In the genomic region with DNA sequence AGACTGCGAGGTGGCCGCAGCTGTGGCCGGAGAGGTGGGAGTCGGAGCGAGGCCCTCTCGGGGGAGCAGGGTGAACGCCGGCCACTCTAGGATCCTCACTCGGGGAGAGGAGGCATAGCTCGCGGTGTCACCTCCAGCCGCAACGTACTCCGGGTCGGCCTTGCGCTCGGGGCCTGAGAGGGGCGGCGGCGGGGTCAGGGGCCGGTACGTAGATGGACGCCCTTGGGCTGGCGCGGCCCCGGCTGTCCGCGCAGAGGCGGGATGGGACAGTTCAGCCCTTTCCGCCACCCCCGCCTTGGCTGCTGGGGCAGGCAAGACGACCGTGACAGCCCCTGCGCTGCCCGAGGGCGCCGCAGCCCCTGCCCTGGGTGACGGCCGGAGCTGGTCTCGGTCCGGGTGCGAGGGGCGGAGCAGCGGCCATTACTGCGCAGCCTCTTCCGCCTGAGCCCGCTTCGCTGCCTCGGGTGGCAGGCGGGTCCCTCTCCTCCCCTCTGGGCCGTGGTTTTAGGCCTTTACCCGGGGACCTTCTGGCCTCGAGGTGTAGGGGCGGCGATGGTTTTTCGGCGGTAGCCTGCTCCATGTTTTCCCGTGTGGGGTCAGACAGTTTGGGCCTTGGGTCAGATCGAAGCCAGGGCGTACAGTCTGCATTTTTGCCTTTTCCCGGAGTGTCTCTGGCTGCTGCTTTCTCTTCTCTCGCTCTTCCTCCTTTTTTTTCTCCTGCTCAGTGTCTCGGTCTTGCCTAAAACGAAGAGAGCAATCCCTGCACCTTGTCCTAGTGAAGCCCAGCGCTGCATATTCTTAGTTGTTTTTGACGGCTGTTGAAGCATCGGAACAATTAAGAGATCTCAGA, we compare ENCODE assay signal across 8 cellular contexts. TPM values are rescaled to one million over a fixed set of nuclear protein-coding genes. Genes with fewer than 3 reads are reported as not detected.
DNase-seq lines count a peak whose midpoint lies in the region; ATAC-seq and TF ChIP-seq lines count a peak whose summit lies in the region.

No MANE protein-coding gene starts in this region.

- no peaks in the 10 kb centered on the region for H3K9me2 ChIP-seq in PC-9 (ENCODE audit: insufficient read depth)

- no peaks in the 10 kb centered on the region for H3K9me3 ChIP-seq in CD8-positive, alpha-beta memory T cell (ENCODE audit: low read length)
- no peaks in the 10 kb centered on the region for H3K9me3 ChIP-seq in PC-9 (ENCODE audit: insufficient read depth, low read depth)
- no peaks in the 10 kb centered on the region for H3K9me3 ChIP-seq in fibroblast of lung (ENCODE audit: control insufficient read depth, insufficient read depth, low read depth, low read length)
- H3K9me3 ChIP-seq in suprapubic skin, result no peaks in the 10 kb centered on the region

- ATAC-seq in GM19351 (IDR thresholded peaks at IDR 0.05; ENCODE audit: unreplicated experiment), result peak; percentile 73
- peak; percentile 71 for ATAC-seq in HG03460 (IDR thresholded peaks at IDR 0.05; ENCODE audit: unreplicated experiment)

- peak overlapping the region; percentile 91 to 100 (median 99) for H3K4me3 Mint-ChIP-seq in CD8-positive, alpha-beta memory T cell
- H3K4me3 Mint-ChIP-seq in nephron progenitor cell, result peak overlapping the region; percentile 99

- WGBS in suprapubic skin, result 1% methylated on average over 17 of the region's 67 CpGs

- TF ChIP-seq POLR2A in suprapubic skin (IDR thresholded peaks at IDR 0.05), result peak; percentile 68 to 96

- peak overlapping the region; percentile 94 for H3K9ac ChIP-seq in fibroblast of lung (ENCODE audit: insufficient read depth, low read length)

- intact Hi-C loops in PC-9 (cut with micrococcal nuclease; ENCODE audit: unreplicated experiment), result loop anchor here (1.0 to 10.0 kb wide), 2 partner anchors 76 to 1482 kb away; a partner anchor contains a TSS

- TF ChIP-seq EP300 in suprapubic skin (IDR thresholded peaks at IDR 0.05), result no peak

- H3K27ac Mint-ChIP-seq in CD8-positive, alpha-beta memory T cell, result peak overlapping the region; percentile 94 to 99 (median 98)
- peak overlapping the region; percentile 100 for H3K27ac Mint-ChIP-seq in nephron progenitor cell

- DNase-seq in CD8-positive, alpha-beta memory T cell, result peak; percentile 39 to 68 (median 43)
- DNase-seq in PC-9 (peak in 1 of 2 experiments; percentile 49), activated T-helper 1 cell treated with Interleukin-2 at 50 U/mL for 16 hours (ENCODE audit: low read depth) (peak; percentile 36), fibroblast of lung (ENCODE audit: low read depth in 2 of 2) (peak; percentile 48 to 54), nephron progenitor cell (peak; percentile 81), suprapubic skin (ENCODE audit: low spot score in 2 of 2) (peak; percentile 75 to 87)

- no peaks in the 10 kb centered on the region for H3K27me3 Mint-ChIP-seq in CD8-positive, alpha-beta memory T cell
- H3K27me3 Mint-ChIP-seq in nephron progenitor cell (ENCODE audit: low read depth, poor library complexity), result peaks cover 5% of the 10 kb centered on the region

- TF ChIP-seq CTCF in PC-9 (conservative IDR thresholded peaks at IDR 0.05), result no peak
- TF ChIP-seq CTCF in fibroblast of lung (conservative IDR thresholded peaks at IDR 0.05 in 1 of 2, IDR thresholded peaks at IDR 0.05 in 1 of 2; ENCODE audit: low read depth in 1 of 2, low read length in 2 of 2), result no peak
- no peak for TF ChIP-seq CTCF in nephron progenitor cell (IDR thresholded peaks at IDR 0.05)
- TF ChIP-seq CTCF in suprapubic skin (IDR thresholded peaks at IDR 0.05), result no peak

- H3K36me3 Mint-ChIP-seq in CD8-positive, alpha-beta memory T cell, result peaks cover 0 to 6% (median 2%) of the 10 kb centered on the region in 3 donors
- peaks cover 20% of the 10 kb centered on the region for H3K36me3 Mint-ChIP-seq in nephron progenitor cell (ENCODE audit: low read depth)

- peaks cover 42 to 51% (median 49%) of the 10 kb centered on the region in 3 donors for H3K4me1 Mint-ChIP-seq in CD8-positive, alpha-beta memory T cell
- peaks cover 50% of the 10 kb centered on the region for H3K4me1 Mint-ChIP-seq in nephron progenitor cell

- POLR2A ChIA-PET in CD8-positive, alpha-beta memory T cell (lab: Charles Lee), result interaction anchor here (0.6 to 1.3 kb wide), 7 partner anchors 8 to 1280 kb away, joined by 3 to 6 read pairs (median 4); a partner anchor contains a TSS
- POLR2A ChIA-PET in PC-9 (lab: Charles Lee; ENCODE audit: unreplicated experiment), result interaction anchor here (0.6 to 0.7 kb wide), 2 partner anchors 1272 to 1395 kb away, joined by 3 to 5 read pairs; no protein-coding TSS in a partner anchor

- H3K4me1 ChIP-seq in CD8-positive, alpha-beta memory T cell (ENCODE audit: insufficient read depth, low read length), result peaks cover 17% of the 10 kb centered on the region
- peaks cover 30% of the 10 kb centered on the region for H3K4me1 ChIP-seq in PC-9 (replicated peaks; ENCODE audit: insufficient read depth)
- no peaks in the 10 kb centered on the region for H3K4me1 ChIP-seq in fibroblast of lung (ENCODE audit: control insufficient read depth, extremely low read depth, insufficient read depth, low read length)
- H3K4me1 ChIP-seq in suprapubic skin, result peaks cover 28% of the 10 kb centered on the region

- peak overlapping the region; percentile 91 for H3K27ac ChIP-seq in CD8-positive, alpha-beta memory T cell (ENCODE audit: low read depth, low read length)
- peak overlapping the region; percentile 85 for H3K27ac ChIP-seq in PC-9
- H3K27ac ChIP-seq in fibroblast of lung (ENCODE audit: insufficient read depth, low read length), result peak overlapping the region; percentile 92
- peak overlapping the region; percentile 99 for H3K27ac ChIP-seq in suprapubic skin

- H3K4me2 ChIP-seq in PC-9 (peak overlapping the region; percentile 92), fibroblast of lung (ENCODE audit: extremely low read depth, insufficient read depth, low read length) (peak overlapping the region; percentile 95)

- no peaks in the 10 kb centered on the region for H3K27me3 ChIP-seq in CD8-positive, alpha-beta memory T cell (ENCODE audit: insufficient read depth, low read length, poor library complexity, severe bottlenecking)
- H3K27me3 ChIP-seq in PC-9 (ENCODE audit: insufficient read depth, low read depth) (no peaks in the 10 kb centered on the region), fibroblast of lung (ENCODE audit: control insufficient read depth, insufficient read depth, low read length) (no peaks in the 10 kb centered on the region), suprapubic skin (no peaks in the 10 kb centered on the region)

- H3F3A ChIP-seq in PC-9 (ENCODE audit: insufficient read depth, low read depth), result peaks cover 7% of the 10 kb centered on the region; the same call in 1 of the 2 replicates

- CTCF ChIA-PET in CD8-positive, alpha-beta memory T cell (lab: Charles Lee), result interaction anchor here (0.8 to 2.5 kb wide), 19 partner anchors 8 to 1477 kb away, joined by 3 to 9 read pairs (median 7); a partner anchor contains a TSS
- CTCF ChIA-PET in PC-9 (lab: Charles Lee), result interaction anchor here (0.6 to 1.3 kb wide), 8 partner anchors 18 to 1281 kb away, joined by 3 to 10 read pairs (median 6); no protein-coding TSS in a partner anchor

- H2AFZ ChIP-seq in PC-9, result peak overlapping the region; percentile 91
- H2AFZ ChIP-seq in fibroblast of lung (ENCODE audit: low read length), result peak overlapping the region; percentile 82

- H4K20me1 ChIP-seq in PC-9 (ENCODE audit: insufficient read depth) (peaks cover 10% of the 10 kb centered on the region), fibroblast of lung (ENCODE audit: control insufficient read depth, extremely low read depth, insufficient read depth, low read length) (peaks cover 2% of the 10 kb centered on the region)

- peak overlapping the region; percentile 95 for H3K4me3 ChIP-seq in CD8-positive, alpha-beta memory T cell (ENCODE audit: low read length)
- H3K4me3 ChIP-seq in PC-9 (peak overlapping the region; percentile 65), fibroblast of lung (replicated peaks in 1 of 4; ENCODE audit: control extremely low read depth in 1 of 4, insufficient read depth in 1 of 4, low read depth in 3 of 4, low read length in 4 of 4) (peak overlapping the region; percentile 69 to 91 (median 74)), suprapubic skin (peak overlapping the region; percentile 93)

- H3K79me2 ChIP-seq in PC-9 (ENCODE audit: low read depth) (peaks cover 54% of the 10 kb centered on the region), fibroblast of lung (ENCODE audit: control insufficient read depth, insufficient read depth, low read length) (peaks cover 50% of the 10 kb centered on the region)

- no peaks in the 10 kb centered on the region for H3K9me3 Mint-ChIP-seq in CD8-positive, alpha-beta memory T cell
- H3K9me3 Mint-ChIP-seq in nephron progenitor cell, result no peaks in the 10 kb centered on the region

- TSS peak; percentile 53 for BruUV-seq in PC-9 (replicated peaks; lab: Mats Ljungman, UMichigan)

- no peaks in the 10 kb centered on the region for H3K36me3 ChIP-seq in CD8-positive, alpha-beta memory T cell (ENCODE audit: insufficient read depth, low read length)
- H3K36me3 ChIP-seq in PC-9 (ENCODE audit: low read depth) (peaks cover 12% of the 10 kb centered on the region; the same call in 1 of the 2 replicates), fibroblast of lung (ENCODE audit: control insufficient read depth, insufficient read depth, low read length) (no peaks in the 10 kb centered on the region), suprapubic skin (no peaks in the 10 kb centered on the region)

RNA-seq across cellular contexts. Expression of a gene that starts 0.5 kb away (rescaled TPM):
- total RNA-seq in CD8-positive, alpha-beta memory T cell, result 10 to 100 TPM; 22.0 to 24.3 TPM
- polyA plus RNA-seq in CD8-positive, alpha-beta memory T cell, result 15.9 TPM
- total RNA-seq in PC-9 (2021) (26.0 and 28.6 TPM in 2 replicates), fibroblast of lung (59.9 and 61.9 TPM in 2 replicates), suprapubic skin (10 to 100 TPM; 18.6 to 54.6 (median 27.0) TPM)
- 34.6 and 50.9 TPM in 2 replicates for polyA plus RNA-seq in fibroblast of lung
- 23.1 and 32.1 TPM in 2 replicates for polyA plus RNA-seq in fibroblast of lung (2012)
- 6.4 and 7.7 TPM in 2 replicates for polyA minus RNA-seq in fibroblast of lung (ENCODE audit: low replicate concordance)
